ENCODE assay signal across 1 cellular context in genomic region chr5:131794596-131794995, GRCh38.
TF ChIP-seq lines count a peak whose summit lies in the region.

No MANE protein-coding gene starts in this region.

TF ChIP-seq in K562, 482 proteins besides CTCF, POLR2A, EP300 and RAD21 (continued from another document and continues in another):
- TF ChIP-seq RNF219 (CRISPR knock-in tag; IDR thresholded peaks at IDR 0.05), result no peak
- TF ChIP-seq ZNF282 (CRISPR knock-in tag; IDR thresholded peaks at IDR 0.05), result no peak
- TF ChIP-seq ZMIZ1 (IDR thresholded peaks at IDR 0.05; ENCODE audit: low read depth in 2 of 2, low read length in 2 of 2), result no peak
- no peak for TF ChIP-seq ZSCAN29 (IDR thresholded peaks at IDR 0.05)
- TF ChIP-seq MEIS2 (IDR thresholded peaks at IDR 0.05; ENCODE audit: partially characterized antibody), result peak; percentile 17
- TF ChIP-seq ZNF224 (CRISPR knock-in tag; IDR thresholded peaks at IDR 0.05), result no peak
- TF ChIP-seq MYBL2 (IDR thresholded peaks at IDR 0.05; ENCODE audit: low read depth), result no peak
- no peak for TF ChIP-seq MYBL2 (CRISPR knock-in tag; IDR thresholded peaks at IDR 0.05; ENCODE audit: borderline replicate concordance)
- TF ChIP-seq MGA (IDR thresholded peaks at IDR 0.05), result no peak
- 0 out of 2 replicates have a peak, but pooled peaks have one; percentile 6 for TF ChIP-seq PKNOX1 (IDR thresholded peaks at IDR 0.05)
- no peak for TF ChIP-seq SAFB (IDR thresholded peaks at IDR 0.05; ENCODE audit: borderline replicate concordance, low read depth, low read length)
- no peak for TF ChIP-seq ZNF12 (CRISPR knock-in tag; IDR thresholded peaks at IDR 0.05)
- TF ChIP-seq GABPA (tag; conservative IDR thresholded peaks at IDR 0.05; ENCODE audit: low read depth), result no peak
- TF ChIP-seq FOXA3 (CRISPR knock-in tag; conservative IDR thresholded peaks at IDR 0.05 in 1 of 2, IDR thresholded peaks at IDR 0.05 in 1 of 2), result peak in 1 of 2 experiments; percentile 89; a peak in 2 of 4 replicates
- TF ChIP-seq SIX5 (IDR thresholded peaks at IDR 0.05; ENCODE audit: borderline replicate concordance in 1 of 2, insufficient read depth in 1 of 2, low read depth in 1 of 2, low read length in 2 of 2), result no peak
- TF ChIP-seq ZNF184 (CRISPR knock-in tag; IDR thresholded peaks at IDR 0.05), result no peak
- 0 out of 2 replicates have a peak, but pooled peaks have one; percentile 31 for TF ChIP-seq LCOR (CRISPR knock-in tag; IDR thresholded peaks at IDR 0.05)
- 0 out of 4 replicates have a peak, but pooled peaks have one; percentile 33 to 42 for TF ChIP-seq FOXK2 (conservative IDR thresholded peaks at IDR 0.05 in 1 of 2, IDR thresholded peaks at IDR 0.05 in 1 of 2; ENCODE audit: low read depth in 2 of 2)
- peak; percentile 38; the same call in 1 of the 2 replicates for TF ChIP-seq GABPB1 (CRISPR knock-in tag; IDR thresholded peaks at IDR 0.05)
- peak in 1 of 2 experiments; percentile 24; a peak in 1 of 4 replicates for TF ChIP-seq MNT (conservative IDR thresholded peaks at IDR 0.05)
- TF ChIP-seq NFIX (CRISPR knock-in tag; IDR thresholded peaks at IDR 0.05; ENCODE audit: low read depth), result no peak
